Comparison of ENCODE assay signal across 22 cellular contexts in the genomic region with DNA sequence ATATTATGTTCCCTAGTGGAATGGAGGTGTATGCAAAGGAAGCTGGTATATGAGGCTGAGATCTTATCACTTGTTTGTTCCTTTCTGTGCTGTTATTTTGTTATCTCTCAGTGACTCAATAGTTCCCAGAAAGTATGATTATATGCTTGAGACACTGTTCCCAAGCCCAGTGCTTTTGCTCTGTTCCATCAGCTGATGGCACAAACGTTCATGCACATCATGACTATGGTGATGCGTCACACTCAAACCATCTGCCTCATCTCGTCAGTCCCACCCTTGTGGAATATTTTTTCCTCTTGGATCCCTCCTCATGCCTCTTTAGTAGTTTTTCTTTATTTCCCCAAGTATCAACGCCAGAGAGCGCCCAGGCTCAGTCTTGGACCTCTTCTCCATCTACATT.
"Had no signal": no experiment of that assay in that cellular context is flagged by ENCODE, and none has a peak within 500 bp of the region (broad histone marks: within the 10 kb centered on the region; RNA-seq: fewer than 3 reads in every experiment).

No MANE protein-coding gene starts in this region.

- H3K27ac ChIP-seq: coronary artery, esophagus muscularis mucosa, gastrocnemius medialis, neutrophil, parathyroid adenoma, right lobe of liver, thoracic aorta, tibial nerve, upper lobe of right lung, vagina had no signal

- FAIRE-seq: endothelial cell of umbilical vein, keratinocyte, small intestine had no signal

- H3K4me3 ChIP-seq: coronary artery, esophagus muscularis mucosa, gastrocnemius medialis, lung, right lobe of liver, thoracic aorta, tibial nerve, upper lobe of right lung, vagina had no signal

- DNase-seq: dermis blood vessel endothelial cell; effector memory CD4-positive, alpha-beta T cell; foreskin fibroblast; gastrocnemius medialis; head of caudate nucleus; naive B cell; right lobe of liver; small intestine; stimulated activated CD4-positive, alpha-beta T cell treated with anti-CD3 and anti-CD28 coated beads, Interleukin-15, amount 100 ng/mL, for 24 hours; stimulated activated CD4-positive, alpha-beta T cell treated with anti-CD3 and anti-CD28 coated beads, Interleukin-2, amount 100 ng/mL, for 48 hours; stimulated activated naive B cell treated with anti-CD40 and anti-IgM and Interleukin-4, amounts not matched to agents 10 μg/mL and 1 μg/mL and 100 μg/mL, for 72 hours; upper lobe of right lung had no signal
